In the genomic region with DNA sequence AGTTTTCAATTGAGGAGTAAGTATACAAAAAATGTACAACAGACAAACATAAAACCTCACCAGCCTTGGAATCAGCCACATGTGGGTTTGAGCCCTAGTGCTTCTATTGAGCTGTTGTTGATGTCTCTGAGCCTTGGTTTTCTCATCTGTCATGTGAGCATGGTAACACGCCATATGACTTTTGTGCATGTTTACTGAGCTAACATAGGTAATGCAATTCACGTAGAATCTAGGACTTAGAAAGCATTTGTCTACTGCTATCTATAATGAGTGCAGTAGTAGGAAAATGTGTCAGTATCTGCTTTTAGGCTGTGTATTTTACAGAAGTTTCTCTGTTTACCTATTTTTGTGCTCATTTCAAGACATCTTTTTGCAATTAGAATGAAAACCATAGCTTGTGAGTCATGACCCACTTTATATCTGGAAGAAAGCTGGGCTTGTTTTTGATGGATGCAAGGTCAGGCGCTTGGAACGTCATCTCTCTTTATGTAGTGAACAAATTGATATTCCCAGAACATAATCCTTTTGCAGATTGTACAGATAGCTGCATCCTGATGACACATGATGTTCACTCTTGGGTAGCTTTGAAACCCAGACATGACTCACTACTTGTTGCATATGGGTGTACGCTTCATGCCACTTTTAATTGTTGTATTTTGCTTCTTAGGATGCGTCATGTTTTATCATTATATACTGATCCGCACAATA, we compare ENCODE assay signal across 1 cellular context.
TF ChIP-seq lines count a peak whose summit lies in the region.

No MANE protein-coding gene starts in this region.

TF ChIP-seq in SK-N-SH, 30 proteins besides CTCF, POLR2A, EP300 and RAD21 (continued from another document):
- TF ChIP-seq RXRA (IDR thresholded peaks at IDR 0.05; ENCODE audit: borderline replicate concordance, low read depth) (peak; percentile 99), FOSL2 (IDR thresholded peaks at IDR 0.05; ENCODE audit: borderline replicate concordance, low read depth) (peak; percentile 99), FOXM1 (IDR thresholded peaks at IDR 0.05; ENCODE audit: low read depth) (peak; percentile 98), RFX5 (IDR thresholded peaks at IDR 0.05; ENCODE audit: low read length) (no peak), RCOR1 (IDR thresholded peaks at IDR 0.05; ENCODE audit: low read length) (peak; percentile 81), GATA2 (CRISPR knock-in tag; IDR thresholded peaks at IDR 0.05) (peak; percentile 30; the same call in 1 of the 2 replicates), TEAD4 (IDR thresholded peaks at IDR 0.05; ENCODE audit: borderline replicate concordance, insufficient read depth) (peak; percentile 99), MXI1 (IDR thresholded peaks at IDR 0.05; ENCODE audit: low read depth, low read length) (peak; percentile 72; the same call in 1 of the 2 replicates), MEF2A (IDR thresholded peaks at IDR 0.05; ENCODE audit: borderline replicate concordance, low read depth) (peak; percentile 96), SIN3A (IDR thresholded peaks at IDR 0.05; ENCODE audit: borderline replicate concordance, low read depth, low read length) (peak; percentile 90; the same call in 1 of the 2 replicates), SMC3 (IDR thresholded peaks at IDR 0.05; ENCODE audit: low read depth, low read length) (no peak), CHD2 (IDR thresholded peaks at IDR 0.05; ENCODE audit: low read length, partially characterized antibody) (peak; percentile 32), TCF12 (IDR thresholded peaks at IDR 0.05) (peak; percentile 100), YY1 (IDR thresholded peaks at IDR 0.05; ENCODE audit: low read depth) (peak; percentile 48; the same call in 1 of the 2 replicates), POLR2AphosphoS5 (IDR thresholded peaks at IDR 0.05; ENCODE audit: low read depth, low read length) (peak; percentile 94), NFIC (IDR thresholded peaks at IDR 0.05; ENCODE audit: borderline replicate concordance) (peak; percentile 97), NRF1 (IDR thresholded peaks at IDR 0.05; ENCODE audit: low read depth, low read length) (no peak), GABPA (IDR thresholded peaks at IDR 0.05; ENCODE audit: low read depth) (peak; percentile 23; the same call in 1 of the 2 replicates), TAF1 (IDR thresholded peaks at IDR 0.05; ENCODE audit: borderline replicate concordance, low read depth, low read length) (peak; percentile 15; the same call in 1 of the 2 replicates), JUND (IDR thresholded peaks at IDR 0.05) (peak; percentile 100), EZH2phosphoT487 (IDR thresholded peaks at IDR 0.05; ENCODE audit: borderline replicate concordance, low read depth) (no peak; the same call in 1 of the 2 replicates), FOXJ3 (CRISPR knock-in tag; IDR thresholded peaks at IDR 0.05) (no peak), ELF1 (IDR thresholded peaks at IDR 0.05) (peak; percentile 63; the same call in 1 of the 2 replicates)
- TF ChIP-seq, protein P1, sequence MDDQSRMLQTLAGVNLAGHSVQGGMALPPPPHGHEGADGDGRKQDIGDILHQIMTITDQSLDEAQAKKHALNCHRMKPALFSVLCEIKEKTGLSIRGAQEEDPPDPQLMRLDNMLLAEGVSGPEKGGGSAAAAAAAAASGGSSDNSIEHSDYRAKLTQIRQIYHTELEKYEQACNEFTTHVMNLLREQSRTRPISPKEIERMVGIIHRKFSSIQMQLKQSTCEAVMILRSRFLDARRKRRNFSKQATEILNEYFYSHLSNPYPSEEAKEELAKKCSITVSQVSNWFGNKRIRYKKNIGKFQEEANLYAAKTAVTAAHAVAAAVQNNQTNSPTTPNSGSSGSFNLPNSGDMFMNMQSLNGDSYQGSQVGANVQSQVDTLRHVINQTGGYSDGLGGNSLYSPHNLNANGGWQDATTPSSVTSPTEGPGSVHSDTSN (IDR thresholded peaks at IDR 0.05), result peak; percentile 99
- TF ChIP-seq, protein P2, sequence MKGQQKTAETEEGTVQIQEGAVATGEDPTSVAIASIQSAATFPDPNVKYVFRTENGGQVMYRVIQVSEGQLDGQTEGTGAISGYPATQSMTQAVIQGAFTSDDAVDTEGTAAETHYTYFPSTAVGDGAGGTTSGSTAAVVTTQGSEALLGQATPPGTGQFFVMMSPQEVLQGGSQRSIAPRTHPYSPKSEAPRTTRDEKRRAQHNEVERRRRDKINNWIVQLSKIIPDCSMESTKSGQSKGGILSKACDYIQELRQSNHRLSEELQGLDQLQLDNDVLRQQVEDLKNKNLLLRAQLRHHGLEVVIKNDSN (IDR thresholded peaks at IDR 0.05; ENCODE audit: borderline replicate concordance, low read depth), result no peak; the same call in none of the 2 replicates
- TF ChIP-seq, protein P3, sequence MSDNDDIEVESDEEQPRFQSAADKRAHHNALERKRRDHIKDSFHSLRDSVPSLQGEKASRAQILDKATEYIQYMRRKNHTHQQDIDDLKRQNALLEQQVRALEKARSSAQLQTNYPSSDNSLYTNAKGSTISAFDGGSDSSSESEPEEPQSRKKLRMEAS (IDR thresholded peaks at IDR 0.05; ENCODE audit: low read depth), result peak; percentile 78
- TF ChIP-seq, protein P4, sequence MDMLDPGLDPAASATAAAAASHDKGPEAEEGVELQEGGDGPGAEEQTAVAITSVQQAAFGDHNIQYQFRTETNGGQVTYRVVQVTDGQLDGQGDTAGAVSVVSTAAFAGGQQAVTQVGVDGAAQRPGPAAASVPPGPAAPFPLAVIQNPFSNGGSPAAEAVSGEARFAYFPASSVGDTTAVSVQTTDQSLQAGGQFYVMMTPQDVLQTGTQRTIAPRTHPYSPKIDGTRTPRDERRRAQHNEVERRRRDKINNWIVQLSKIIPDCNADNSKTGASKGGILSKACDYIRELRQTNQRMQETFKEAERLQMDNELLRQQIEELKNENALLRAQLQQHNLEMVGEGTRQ (IDR thresholded peaks at IDR 0.05; ENCODE audit: borderline replicate concordance, low read depth, low read length), result no peak
- TF ChIP-seq, protein P5, sequence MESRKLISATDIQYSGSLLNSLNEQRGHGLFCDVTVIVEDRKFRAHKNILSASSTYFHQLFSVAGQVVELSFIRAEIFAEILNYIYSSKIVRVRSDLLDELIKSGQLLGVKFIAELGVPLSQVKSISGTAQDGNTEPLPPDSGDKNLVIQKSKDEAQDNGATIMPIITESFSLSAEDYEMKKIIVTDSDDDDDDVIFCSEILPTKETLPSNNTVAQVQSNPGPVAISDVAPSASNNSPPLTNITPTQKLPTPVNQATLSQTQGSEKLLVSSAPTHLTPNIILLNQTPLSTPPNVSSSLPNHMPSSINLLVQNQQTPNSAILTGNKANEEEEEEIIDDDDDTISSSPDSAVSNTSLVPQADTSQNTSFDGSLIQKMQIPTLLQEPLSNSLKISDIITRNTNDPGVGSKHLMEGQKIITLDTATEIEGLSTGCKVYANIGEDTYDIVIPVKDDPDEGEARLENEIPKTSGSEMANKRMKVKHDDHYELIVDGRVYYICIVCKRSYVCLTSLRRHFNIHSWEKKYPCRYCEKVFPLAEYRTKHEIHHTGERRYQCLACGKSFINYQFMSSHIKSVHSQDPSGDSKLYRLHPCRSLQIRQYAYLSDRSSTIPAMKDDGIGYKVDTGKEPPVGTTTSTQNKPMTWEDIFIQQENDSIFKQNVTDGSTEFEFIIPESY (IDR thresholded peaks at IDR 0.05; ENCODE audit: borderline replicate concordance, low read depth), result peak; percentile 93
- TF ChIP-seq, protein P6, sequence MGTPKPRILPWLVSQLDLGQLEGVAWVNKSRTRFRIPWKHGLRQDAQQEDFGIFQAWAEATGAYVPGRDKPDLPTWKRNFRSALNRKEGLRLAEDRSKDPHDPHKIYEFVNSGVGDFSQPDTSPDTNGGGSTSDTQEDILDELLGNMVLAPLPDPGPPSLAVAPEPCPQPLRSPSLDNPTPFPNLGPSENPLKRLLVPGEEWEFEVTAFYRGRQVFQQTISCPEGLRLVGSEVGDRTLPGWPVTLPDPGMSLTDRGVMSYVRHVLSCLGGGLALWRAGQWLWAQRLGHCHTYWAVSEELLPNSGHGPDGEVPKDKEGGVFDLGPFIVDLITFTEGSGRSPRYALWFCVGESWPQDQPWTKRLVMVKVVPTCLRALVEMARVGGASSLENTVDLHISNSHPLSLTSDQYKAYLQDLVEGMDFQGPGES (IDR thresholded peaks at IDR 0.05; ENCODE audit: low read depth, low read length), result no peak
